Comparison of ENCODE assay signal across 23 cellular contexts in genomic region chr4:155948541-155948940, GRCh38. TPM values are rescaled to one million over a fixed set of nuclear protein-coding genes. Genes with fewer than 3 reads are reported as not detected.
A peak's percentile ranks its signal among the peaks of the same experiment; 100 is the strongest.
DNase-seq lines count a peak whose midpoint lies in the region; ATAC-seq and TF ChIP-seq lines count a peak whose summit lies in the region.
"Had no signal": no experiment of that assay in that cellular context is flagged by ENCODE, and none has a peak within 500 bp of the region (broad histone marks: within the 10 kb centered on the region; RNA-seq: fewer than 3 reads in every experiment).

No MANE protein-coding gene starts in this region.

- ATAC-seq in left colon (no peak), GM21526 (IDR thresholded peaks at IDR 0.05; ENCODE audit: low FRiP score, unreplicated experiment) (no peak)
- ATAC-seq: Panc1 had no signal

- no peak overlapping the region for H3K14ac ChIP-seq in trophoblast cell (ENCODE audit: low read length)

- peak; percentile 2 for DNase-seq in GM03348 (ENCODE audit: low spot score)
- peak; percentile 71 for DNase-seq in amniotic epithelial cell (ENCODE audit: low read depth)
- peak; percentile 83 for DNase-seq in fibroblast of the aortic adventitia (ENCODE audit: low read depth)
- DNase-seq in trophoblast cell: peak; percentile 46 to 88
- DNase-seq in NCI-H82 (lab: John Stamatoyannopoulos, UW): no peak
- no peak for DNase-seq in NK-92 (lab: John Stamatoyannopoulos, UW; ENCODE audit: unreplicated experiment)
- DNase-seq in left colon: no peak
- DNase-seq: C1 segment of cervical spinal cord; Caco-2; CD4-positive, alpha-beta memory T cell; EL; GDM1; HCEC 1CT; KG1; MM.1S; NCI-H187; NCI-H446 treated with DMSO at 0.1 percent for 48 hours; NCI-H526; SHP77 treated with DMSO at 0.1 percent for 48 hours had no signal

- H3K23ac ChIP-seq in trophoblast cell (ENCODE audit: low read length): no peak overlapping the region

- no peak overlapping the region for H3K27ac ChIP-seq in trophoblast cell (ENCODE audit: low read depth, low read length)

- H2BK12ac ChIP-seq in trophoblast cell (ENCODE audit: low read length): no peak overlapping the region

- no CpG with 5 or more reads among the region's 1 CpG for WGBS in trophoblast cell (ENCODE audit: extremely low coverage, insufficient coverage, insufficient read length)

- peaks cover 4% of the 10 kb centered on the region for H3K79me2 ChIP-seq in trophoblast cell (ENCODE audit: control insufficient read depth, insufficient read depth, low read length, poor library complexity)

- H4K8ac ChIP-seq in trophoblast cell (ENCODE audit: low read depth, low read length): no peak overlapping the region

- H3K9me3 ChIP-seq in trophoblast cell (ENCODE audit: insufficient read depth, low read depth, low read length): no peaks in the 10 kb centered on the region
- H3K9me3 ChIP-seq: Caco-2 had no signal

- TF ChIP-seq CTCF in fibroblast of the aortic adventitia (IDR thresholded peaks at IDR 0.05; ENCODE audit: insufficient read depth, low read length): no peak

- H3K4me2 ChIP-seq in trophoblast cell (ENCODE audit: low read length): no peak overlapping the region

- no peak overlapping the region for H3K4ac ChIP-seq in trophoblast cell (ENCODE audit: low read depth, low read length)

- H3K18ac ChIP-seq in trophoblast cell (ENCODE audit: low read length): no peak overlapping the region

- H2BK120ac ChIP-seq in trophoblast cell (ENCODE audit: insufficient read depth, low read length, poor library complexity): no peak overlapping the region

- no peak overlapping the region for H2AK5ac ChIP-seq in trophoblast cell (ENCODE audit: low read length)

- no peak overlapping the region for H4K91ac ChIP-seq in trophoblast cell (ENCODE audit: low read depth, low read length)

- H3K4me1 ChIP-seq in trophoblast cell (ENCODE audit: control insufficient read depth in 1 of 2, insufficient read depth in 2 of 2, low read length in 2 of 2): peaks cover 0 to 2% of the 10 kb centered on the region in 2 experiments

- H2AFZ ChIP-seq in trophoblast cell (ENCODE audit: insufficient read depth, low read length, poor library complexity): no peak overlapping the region

- no peak overlapping the region for H3K9ac ChIP-seq in trophoblast cell (ENCODE audit: low read length)

- intact Hi-C loops in left colon (cut with DNase I, micrococcal nuclease): loop anchor here in 1 of 2 donors (5.0 kb wide), 1 partner anchor 136 kb away; no protein-coding TSS in a partner anchor

- no peaks in the 10 kb centered on the region for H3K36me3 ChIP-seq in trophoblast cell (ENCODE audit: control insufficient read depth in 1 of 2, insufficient read depth in 2 of 2, low read length in 2 of 2)

- H4K12ac ChIP-seq in trophoblast cell (ENCODE audit: low read depth, low read length): no peak overlapping the region

- H3K27me3 ChIP-seq in trophoblast cell (ENCODE audit: insufficient read depth, low read length): no peaks in the 10 kb centered on the region

- H3K4me3 ChIP-seq in fibroblast of the aortic adventitia (ENCODE audit: low read depth, low read length) (no peak overlapping the region), trophoblast cell (ENCODE audit: low read depth, low read length) (no peak overlapping the region)

- H3K79me1 ChIP-seq in trophoblast cell (ENCODE audit: low read length): peaks cover 6% of the 10 kb centered on the region

- H2BK5ac ChIP-seq in trophoblast cell (ENCODE audit: low read depth, low read length, poor library complexity): no peak overlapping the region

RNA-seq across cellular contexts. Expression of gene CTSO, which starts 5.1 kb away (rescaled TPM):
- total RNA-seq in fibroblast of the aortic adventitia (ENCODE audit: low replicate concordance) (12.5 and 17.4 TPM in 2 replicates), left colon (10 to 100 TPM; 11.4 to 16.7 TPM)
- 4.0 and 4.2 TPM in 2 replicates for polyA plus RNA-seq in trophoblast cell (2013)

RNA-seq across cellular contexts. Expression of gene TDO2, which starts 45.0 kb away (rescaled TPM):
- total RNA-seq in fibroblast of the aortic adventitia (ENCODE audit: low replicate concordance): 1.5 and 1.8 TPM in 2 replicates
- 0.33 and 0.54 TPM in 2 replicates for polyA plus RNA-seq in trophoblast cell (2013)
- under 1 TPM in 1 of 2 donors, not detected in 1; 0.67 TPM for total RNA-seq in left colon
- total RNA-seq: CD4-positive, alpha-beta memory T cell; H1; OCI-LY7 had no signal
- polyA plus RNA-seq: CD4-positive, alpha-beta memory T cell had no signal

Comparison
In these comparisons a context has a peak if more than half of its experiments do, and no peak if none do; other contexts are left out.
1. DNase-seq: peak in GM03348 (single experiment), amniotic epithelial cell (single experiment), fibroblast of the aortic adventitia (single experiment) and trophoblast cell (2 of 2); none in NCI-H82 (single experiment), NK-92 (single experiment) and left colon (0 of 2).